In the genomic region with DNA sequence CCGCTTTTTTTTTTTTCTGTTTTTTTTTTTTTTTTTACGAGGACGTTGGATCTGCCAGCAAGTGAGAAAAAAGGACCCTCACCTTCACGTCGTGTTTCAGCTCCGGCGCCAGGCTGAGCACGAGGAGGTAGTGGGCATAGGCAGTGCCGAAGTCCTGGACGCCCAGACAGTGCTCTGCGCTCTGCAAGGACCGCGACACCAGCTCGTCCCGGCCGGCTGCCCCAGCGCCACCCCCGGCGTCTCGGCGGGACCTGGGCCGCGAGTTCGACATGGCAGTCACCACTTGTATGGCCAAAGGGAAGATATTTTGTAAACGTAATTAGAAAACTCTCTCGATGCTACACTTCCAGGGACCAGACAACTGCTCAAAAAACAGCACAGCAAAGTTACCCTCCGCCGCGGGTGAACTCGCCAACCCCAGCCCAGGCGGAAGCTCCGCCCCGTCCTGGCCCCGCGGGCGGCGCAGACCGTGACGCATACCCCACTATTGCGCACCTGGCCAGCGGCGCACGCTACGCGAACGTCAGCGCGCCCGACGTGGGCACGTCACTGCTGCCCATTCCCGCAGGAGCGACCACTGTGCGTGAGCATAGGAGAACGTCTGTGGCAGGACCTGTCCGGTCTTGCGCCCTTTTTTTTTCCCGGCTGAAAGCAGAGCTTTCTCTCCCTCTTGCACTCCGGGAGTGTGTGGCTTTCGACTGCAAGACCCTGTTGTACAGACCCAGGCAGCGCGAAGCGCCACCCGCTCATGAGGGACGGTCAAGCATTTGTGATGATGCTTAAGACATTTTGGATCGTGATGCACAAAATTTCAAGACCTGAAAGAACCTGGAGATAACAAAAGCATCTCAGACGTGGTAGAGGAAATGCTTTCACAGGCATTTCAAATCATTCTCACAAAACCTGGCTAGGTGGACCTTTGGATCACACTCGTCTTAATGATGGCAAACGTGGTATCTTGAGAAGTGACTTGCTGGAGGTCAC, we compare ENCODE assay signal across 8 cellular contexts. TPM values are rescaled to one million over a fixed set of nuclear protein-coding genes. Genes with fewer than 3 reads are reported as not detected.
DNase-seq lines count a peak whose midpoint lies in the region; ATAC-seq and TF ChIP-seq lines count a peak whose summit lies in the region.

A gene (minus strand): TSS at position 447 of the 984 bp plus-strand sequence. CDS start 176 bp downstream, at position 271.

- ATAC-seq in GM19324 (IDR thresholded peaks at IDR 0.05; ENCODE audit: low FRiP score, unreplicated experiment) (peak; percentile 100), HG03460 (IDR thresholded peaks at IDR 0.05; ENCODE audit: unreplicated experiment) (peak; percentile 100), right lobe of liver (peak; percentile 98 to 100 (median 99))

- peaks cover 0 to 8% (median 4%) of the 10 kb centered on the region in 3 donors for H3K27me3 Mint-ChIP-seq in CD14-positive monocyte (ENCODE audit: low read depth in 3 of 3)

- H3K4me1 Mint-ChIP-seq in CD14-positive monocyte: peaks cover 15% of the 10 kb centered on the region

- intact Hi-C loops in CD14-positive monocyte (cut with micrococcal nuclease) (loop anchor here in 1 of 2 donors (5.0 kb wide), 1 partner anchor 67 kb away; a partner anchor contains a TSS), dorsolateral prefrontal cortex (cut with DNase I) (loop anchor here in 1 of 2 donors (5.0 kb wide), 1 partner anchor 62 kb away; no protein-coding TSS in a partner anchor), right lobe of liver (cut with DNase I) (no loop called here)

- H3K4me1 ChIP-seq in right lobe of liver: peaks cover 0 to 14% (median 6%) of the 10 kb centered on the region in 4 donors

- H3K4me3 ChIP-seq in dorsolateral prefrontal cortex (peak within 1 kb of the TSS; percentile 40 to 96 (median 85)), right lobe of liver (peak within 1 kb of the TSS; percentile 61 to 72 (median 70))

- peaks cover 0 to 5% (median 2%) of the 10 kb centered on the region in 7 donors for H3K9me3 Mint-ChIP-seq in CD14-positive monocyte

- peak within 1 kb of the TSS; percentile 87 to 97 for H3K4me3 Mint-ChIP-seq in CD14-positive monocyte

- TF ChIP-seq CTCF in CD14-positive monocyte (IDR thresholded peaks at IDR 0.05) (no peak), dorsolateral prefrontal cortex (IDR thresholded peaks at IDR 0.05 in 54 of 56, conservative IDR thresholded peaks at IDR 0.05 in 2 of 56; ENCODE audit: low read depth in 1 of 56, partially characterized antibody in 56 of 56) (peak in 15 of 56 donors; percentile 6 to 44 (median 19)), right lobe of liver (IDR thresholded peaks at IDR 0.05) (no peak)

- peaks cover 0 to 3% (median 0%) of the 10 kb centered on the region in 4 donors for H3K36me3 ChIP-seq in right lobe of liver

- H3K27ac ChIP-seq in dorsolateral prefrontal cortex (peak within 1 kb of the TSS; percentile 28 to 95 (median 84)), right lobe of liver (peak within 1 kb of the TSS; percentile 78 to 91 (median 79))

- TF ChIP-seq POLR2A in right lobe of liver (IDR thresholded peaks at IDR 0.05): peak; percentile 83

- H3K36me3 Mint-ChIP-seq in CD14-positive monocyte: peaks cover 7 to 8% of the 10 kb centered on the region in 2 donors

- H3K27ac Mint-ChIP-seq in CD14-positive monocyte: peak within 1 kb of the TSS; percentile 89 to 97 (median 95)

- under 1% methylated on average over 29 of the region's 69 CpGs for WGBS in right lobe of liver (ENCODE audit: insufficient coverage, low coverage, low lambda C conversion rate, missing lambda C conversion rate)

- DNase-seq in CD14-positive monocyte (ENCODE audit: low spot score): peak; percentile 83
- peak; percentile 88 for DNase-seq in NCI-H748 (lab: John Stamatoyannopoulos, UW; ENCODE audit: unreplicated experiment)
- DNase-seq in activated CD4-positive, alpha-beta T cell treated with anti-CD3 and anti-CD28 coated beads, Interleukin-2, amount 50 U/mL, for 48 hours: peak; percentile 89 to 91
- DNase-seq in dorsolateral prefrontal cortex: peak; percentile 78 to 95 (median 90)
- peak; percentile 92 to 95 (median 94) for DNase-seq in right lobe of liver
- DNase-seq in stimulated activated CD4-positive, alpha-beta T cell treated with anti-CD3 and anti-CD28 coated beads, Interleukin-4, amount 100 ng/mL, for 24 hours: peak; percentile 87

- H3K27me3 ChIP-seq in dorsolateral prefrontal cortex (no peaks in the 10 kb centered on the region), right lobe of liver (no peaks in the 10 kb centered on the region)

- no peaks in the 10 kb centered on the region for H3K9me3 ChIP-seq in right lobe of liver

RNA-seq across cellular contexts. Expression of the gene that starts here (rescaled TPM):
- polyA plus RNA-seq in CD14-positive monocyte: 1 to 10 TPM; 1.6 to 2.0 TPM
- total RNA-seq in dorsolateral prefrontal cortex (10 to 100 TPM in 115 of 120 experiments, 1 to 10 TPM in 5; 6.9 to 20.4 (median 14.3) TPM), right lobe of liver (1 to 10 TPM; 3.4 to 4.9 (median 4.6) TPM)

Comparison
In these comparisons a context has a peak if more than half of its experiments do, and no peak if none do; other contexts are left out.
1. Peak in every context shown above with its lines: DNase-seq, ATAC-seq, H3K4me3 ChIP-seq and H3K27ac ChIP-seq.